In the genomic region with DNA sequence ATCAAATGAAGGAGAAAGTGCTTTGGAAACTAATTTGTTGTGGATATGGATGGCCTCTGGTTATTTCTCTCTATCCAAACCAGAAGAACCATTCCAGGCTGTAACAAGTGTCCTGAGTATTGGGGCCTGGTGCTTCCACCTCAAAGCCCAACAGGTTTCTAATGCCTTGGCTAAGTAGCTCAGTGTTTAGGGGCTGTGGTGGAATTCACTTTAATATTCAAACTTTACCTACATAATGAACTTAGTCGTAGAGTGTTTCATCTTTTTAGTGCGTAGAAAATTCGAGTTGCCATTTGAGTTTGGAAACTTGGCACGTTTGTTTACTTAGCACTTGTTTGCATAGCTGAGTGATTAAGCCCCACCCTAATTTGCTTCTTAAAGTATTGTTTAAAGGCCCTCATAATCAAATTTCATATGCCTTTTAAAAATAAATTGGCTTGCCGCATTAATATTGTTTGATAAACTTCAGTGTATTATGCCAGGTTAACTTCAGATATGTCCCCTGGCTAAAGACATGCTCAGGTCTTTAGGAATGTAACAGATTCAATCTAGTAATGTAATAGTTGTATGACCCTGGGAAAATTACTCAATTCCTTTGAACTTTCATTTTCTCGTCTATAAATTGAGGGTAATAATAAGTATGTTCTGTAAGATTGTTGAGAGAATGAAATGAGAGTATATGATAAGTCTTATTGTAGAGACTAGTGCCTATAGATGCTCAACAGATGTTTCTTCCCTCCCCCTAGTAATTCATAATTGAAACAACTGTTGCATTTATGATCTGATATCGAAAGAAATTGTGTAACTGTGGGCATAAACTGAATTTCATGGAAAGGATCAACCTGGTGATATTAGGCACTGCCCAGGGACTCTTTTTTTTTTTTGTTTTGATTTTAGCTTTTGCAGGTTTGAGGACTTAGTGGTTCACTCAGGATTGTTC, we compare ENCODE assay signal across 8 cellular contexts. TPM values are rescaled to one million over a fixed set of nuclear protein-coding genes. Genes with fewer than 3 reads are reported as not detected.
A peak's percentile ranks its signal among the peaks of the same experiment; 100 is the strongest.
DNase-seq lines count a peak whose midpoint lies in the region; ATAC-seq and TF ChIP-seq lines count a peak whose summit lies in the region.

No MANE protein-coding gene starts in this region.

- peak overlapping the region; percentile 76 for H3K27ac Mint-ChIP-seq in activated CD4-positive, alpha-beta T cell treated with anti-CD3 and anti-CD28 coated beads, Interleukin-2, amount 10 ng/mL, durations not matched to agents 24 days and 14 days

- H3K4me3 ChIP-seq in adrenal gland (peak overlapping the region in 2 of 4 donors; percentile 70 to 97), left lung (peak overlapping the region; percentile 69 to 88), thymus (ENCODE audit: low read length) (peak overlapping the region; percentile 86)

- peak; percentile 33 for ATAC-seq in left lung

- intact Hi-C loops in activated CD4-positive, alpha-beta T cell treated with anti-CD3 and anti-CD28 coated beads, Interleukin-2, amount 10 ng/mL, durations not matched to agents 24 days and 14 days (cut with micrococcal nuclease) = no loop called here
- intact Hi-C loops in adrenal gland (cut with DNase I) (no loop called here), left lung (cut with DNase I) (no loop called here)

- H3K9me3 ChIP-seq in adrenal gland (replicated peaks in 1 of 3) (no peaks in the 10 kb centered on the region), left lung (no peaks in the 10 kb centered on the region), thymus (ENCODE audit: control insufficient read depth) (no peaks in the 10 kb centered on the region)

- no peak for TF ChIP-seq POLR2A in adrenal gland (IDR thresholded peaks at IDR 0.05)

- H3K36me3 ChIP-seq in adrenal gland (replicated peaks in 1 of 2) (no peaks in the 10 kb centered on the region), left lung (no peaks in the 10 kb centered on the region), thymus (ENCODE audit: control insufficient read depth, insufficient read depth) (no peaks in the 10 kb centered on the region)

- DNase-seq in activated CD4-positive, alpha-beta T cell treated with anti-CD3 and anti-CD28 coated beads, Interleukin-2, amount 10 ng/mL, durations not matched to agents 24 days and 14 days = no peak
- DNase-seq in activated CD4-positive, alpha-beta T cell treated with anti-CD3 and anti-CD28 coated beads for 48 hours = no peak
- DNase-seq in adrenal gland = no peak
- no peak for DNase-seq in left lung
- no peak for DNase-seq in kidney glomerular epithelial cell (lab: John Stamatoyannopoulos, UW)
- no peak for DNase-seq in Kasumi-1 (lab: John Stamatoyannopoulos, UW)
- no peak for DNase-seq in activated gamma-delta T cell treated with Interleukin-2 at 50 U/mL for 16 hours

- H3K27me3 ChIP-seq in adrenal gland (no peaks in the 10 kb centered on the region), left lung (no peaks in the 10 kb centered on the region), thymus (ENCODE audit: control insufficient read depth, insufficient read depth) (no peaks in the 10 kb centered on the region)

- peaks cover 1% of the 10 kb centered on the region for H3K27me3 Mint-ChIP-seq in activated CD4-positive, alpha-beta T cell treated with anti-CD3 and anti-CD28 coated beads, Interleukin-2, amount 10 ng/mL, durations not matched to agents 24 days and 14 days

- no peaks in the 10 kb centered on the region for H3K9me3 Mint-ChIP-seq in activated CD4-positive, alpha-beta T cell treated with anti-CD3 and anti-CD28 coated beads, Interleukin-2, amount 10 ng/mL, durations not matched to agents 24 days and 14 days

- H3K4me1 Mint-ChIP-seq in activated CD4-positive, alpha-beta T cell treated with anti-CD3 and anti-CD28 coated beads, Interleukin-2, amount 10 ng/mL, durations not matched to agents 24 days and 14 days = peaks cover 26% of the 10 kb centered on the region

- H3K4me3 Mint-ChIP-seq in activated CD4-positive, alpha-beta T cell treated with anti-CD3 and anti-CD28 coated beads, Interleukin-2, amount 10 ng/mL, durations not matched to agents 24 days and 14 days = peak overlapping the region; percentile 86

- 64 to 69% (median 68%) methylated on average over 7 of the region's 7 CpGs for WGBS in adrenal gland, 4 donors
- 91% methylated on average over 7 of the region's 7 CpGs for WGBS in thymus

- peaks cover 3% of the 10 kb centered on the region for H3K36me3 Mint-ChIP-seq in activated CD4-positive, alpha-beta T cell treated with anti-CD3 and anti-CD28 coated beads, Interleukin-2, amount 10 ng/mL, durations not matched to agents 24 days and 14 days (ENCODE audit: low read depth)

- H3K27ac ChIP-seq in adrenal gland (peak overlapping the region in 4 of 5 donors; percentile 33 to 89 (median 86)), left lung (peak overlapping the region; percentile 93 to 98), thymus (ENCODE audit: low read depth) (no peak overlapping the region)

- H3K4me1 ChIP-seq in adrenal gland (replicated peaks in 1 of 2) (peaks cover 10 to 24% of the 10 kb centered on the region in 2 donors), left lung (peaks cover 18 to 79% of the 10 kb centered on the region in 2 donors), thymus (ENCODE audit: control insufficient read depth, insufficient read depth, low read length) (peaks cover 8% of the 10 kb centered on the region)

- TF ChIP-seq CTCF in adrenal gland (IDR thresholded peaks at IDR 0.05) (no peak), left lung (IDR thresholded peaks at IDR 0.05) (no peak)

RNA-seq across cellular contexts. Expression of a gene that starts 1.6 kb away (rescaled TPM):
- 7.2 and 10.0 TPM in 2 replicates for total RNA-seq in activated CD4-positive, alpha-beta T cell treated with anti-CD3 and anti-CD28 coated beads, Interleukin-2, amount 10 ng/mL, durations not matched to agents 24 days and 14 days
- total RNA-seq in adrenal gland (10 to 100 TPM in 1 of 8 donors, 1 to 10 TPM in 7; 4.0 to 12.0 (median 8.4) TPM), left lung (10 to 100 TPM; 16.9 to 23.6 TPM)
- polyA plus RNA-seq in adrenal gland (10 to 100 TPM in 1 of 3 donors, 1 to 10 TPM in 2; 6.0 to 10.4 (median 6.8) TPM), thymus (10.2 TPM)

RNA-seq across cellular contexts. Expression of a gene that starts 39.6 kb away (rescaled TPM):
- total RNA-seq in activated CD4-positive, alpha-beta T cell treated with anti-CD3 and anti-CD28 coated beads, Interleukin-2, amount 10 ng/mL, durations not matched to agents 24 days and 14 days = 59.4 and 62.3 TPM in 2 replicates
- 1 to 10 TPM in 2 of 8 donors, under 1 TPM in 5, not detected in 1; 0.12 to 1.9 (median 0.65) TPM for total RNA-seq in adrenal gland
- 1 to 10 TPM in 1 of 3 donors, under 1 TPM in 2; 0.10 to 1.3 (median 0.32) TPM for polyA plus RNA-seq in adrenal gland
- 10 to 100 TPM in 1 of 2 donors, 1 to 10 TPM in 1; 9.1 to 10.6 TPM for total RNA-seq in left lung
- polyA plus RNA-seq in thymus = 0.23 TPM
